ENCODE assay signal across 9 cellular contexts in genomic region chr9:72921888-72922654, GRCh38. TPM values are rescaled to one million over a fixed set of nuclear protein-coding genes. Genes with fewer than 3 reads are reported as not detected.
"Had no signal": no experiment of that assay in that cellular context is flagged by ENCODE, and none has a peak within 500 bp of the region (broad histone marks: within the 10 kb centered on the region; RNA-seq: fewer than 3 reads in every experiment).

No MANE protein-coding gene starts in this region.

- H3K36me3 ChIP-seq: HAP-1 had no signal

- ATAC-seq: HCT116, K562 had no signal

- DNase-seq: GM23248, GOT3, H7, IMR-90, KG1 had no signal

- H3K27ac ChIP-seq: GM23248, HL-60 had no signal

- H3K9ac ChIP-seq: GM23248 had no signal

- H3K4me1 ChIP-seq: HAP-1 had no signal

- H3K9me3 ChIP-seq: HAP-1 had no signal

- H2AFZ ChIP-seq: GM23248 had no signal

- FAIRE-seq: K562 had no signal

- H3K4me3 ChIP-seq: GM23248, HAP-1, K562 had no signal

RNA-seq across cellular contexts. Expression of gene ALDH1A1, which starts 30.8 kb away (rescaled TPM):
- total RNA-seq: GM23248, IMR-90 had no signal
- polyA plus RNA-seq: GM23248, IMR-90 had no signal
